Comparison of ENCODE assay signal across 1 cellular context in genomic region chr11:100681064-100681502, GRCh38.
A peak's percentile ranks its signal among the peaks of the same experiment; 100 is the strongest.
TF ChIP-seq lines count a peak whose summit lies in the region.

No MANE protein-coding gene starts in this region.

TF ChIP-seq in HepG2, 621 proteins besides CTCF, POLR2A, EP300 and RAD21 (continued from another document):
- TF ChIP-seq PATZ1 (CRISPR knock-in tag; IDR thresholded peaks at IDR 0.05): no peak
- no peak for TF ChIP-seq ARNT2 (CRISPR knock-in tag; IDR thresholded peaks at IDR 0.05; ENCODE audit: low read depth)
- TF ChIP-seq ZNF460 (CRISPR knock-in tag; IDR thresholded peaks at IDR 0.05; ENCODE audit: borderline replicate concordance): no peak
- no peak for TF ChIP-seq ZNF614 (CRISPR knock-in tag; IDR thresholded peaks at IDR 0.05; ENCODE audit: borderline replicate concordance)
- TF ChIP-seq ZNF83 (CRISPR knock-in tag; IDR thresholded peaks at IDR 0.05; ENCODE audit: borderline replicate concordance): no peak
- no peak for TF ChIP-seq HMG20B (CRISPR knock-in tag; conservative IDR thresholded peaks at IDR 0.05)
- TF ChIP-seq SP5 (CRISPR knock-in tag; IDR thresholded peaks at IDR 0.05; ENCODE audit: borderline replicate concordance, low read depth): peak; percentile 37
- TF ChIP-seq ZNF775 (CRISPR knock-in tag; IDR thresholded peaks at IDR 0.05; ENCODE audit: borderline replicate concordance): no peak
- TF ChIP-seq ZNF367 (CRISPR knock-in tag; IDR thresholded peaks at IDR 0.05; ENCODE audit: borderline replicate concordance): no peak
- TF ChIP-seq ZNF672 (CRISPR knock-in tag; IDR thresholded peaks at IDR 0.05): no peak
- no peak for TF ChIP-seq HCFC1 (IDR thresholded peaks at IDR 0.05; ENCODE audit: low read depth, low read length)
- TF ChIP-seq ZNF205 (CRISPR knock-in tag; IDR thresholded peaks at IDR 0.05): 0 out of 2 replicates have a peak, but pooled peaks have one; percentile 29
- TF ChIP-seq TAF15 (IDR thresholded peaks at IDR 0.05; ENCODE audit: low read depth, low read length, poor library complexity, severe bottlenecking): no peak
- TF ChIP-seq SOX13 (IDR thresholded peaks at IDR 0.05): no peak
- TF ChIP-seq SOX13 (CRISPR knock-in tag; conservative IDR thresholded peaks at IDR 0.05 in 1 of 2, IDR thresholded peaks at IDR 0.05 in 1 of 2): peak in 1 of 2 experiments; percentile 54; a peak in 1 of 4 replicates
- no peak for TF ChIP-seq RFX3 (CRISPR knock-in tag; IDR thresholded peaks at IDR 0.05)
- TF ChIP-seq XRCC5 (optimal IDR thresholded peaks at IDR 0.05; ENCODE audit: low read length): peak; percentile 54
- TF ChIP-seq ZXDC (CRISPR knock-in tag; IDR thresholded peaks at IDR 0.05): no peak
- no peak for TF ChIP-seq SRF (IDR thresholded peaks at IDR 0.05; ENCODE audit: low read depth, low read length)
- no peak for TF ChIP-seq SMYD3 (CRISPR knock-in tag; IDR thresholded peaks at IDR 0.05)
- TF ChIP-seq ZNF44 (CRISPR knock-in tag; IDR thresholded peaks at IDR 0.05): no peak
- TF ChIP-seq PHF8 (CRISPR knock-in tag; IDR thresholded peaks at IDR 0.05): no peak
- TF ChIP-seq NFKB2 (CRISPR knock-in tag; IDR thresholded peaks at IDR 0.05; ENCODE audit: borderline replicate concordance): no peak
- TF ChIP-seq BCLAF1 (IDR thresholded peaks at IDR 0.05): no peak
- TF ChIP-seq MEF2D (CRISPR knock-in tag; IDR thresholded peaks at IDR 0.05): no peak
